Comparison of ENCODE assay signal across 10 cellular contexts in the genomic region with DNA sequence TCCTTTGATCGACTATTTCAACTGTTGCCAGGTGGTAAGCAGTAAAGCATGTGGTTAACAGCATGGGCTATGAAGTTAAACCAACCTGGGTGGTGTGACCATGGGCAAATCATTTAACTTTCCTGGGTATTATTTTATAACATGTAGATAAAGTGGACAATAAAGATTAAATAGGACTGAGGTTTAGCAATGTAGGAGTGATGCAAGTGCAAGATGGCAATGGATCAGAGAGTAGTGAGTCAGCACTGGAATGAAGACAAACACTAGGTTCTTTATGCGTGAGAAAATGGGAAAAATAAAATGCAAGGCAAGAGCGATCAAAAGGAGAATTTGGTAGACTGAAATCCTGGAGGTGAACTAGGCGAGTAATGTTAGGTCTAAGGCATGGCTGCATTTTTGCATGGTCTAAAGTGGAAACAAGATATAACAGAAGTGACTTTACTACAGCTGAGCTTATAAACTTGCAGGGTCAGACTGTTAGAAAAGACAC.
DNase-seq lines count a peak whose midpoint lies in the region; ATAC-seq and FAIRE-seq lines count a peak whose summit lies in the region.
"Had no signal": no experiment of that assay in that cellular context is flagged by ENCODE, and none has a peak within 500 bp of the region (broad histone marks: within the 10 kb centered on the region; RNA-seq: fewer than 3 reads in every experiment).

No MANE protein-coding gene starts in this region.

- no peak overlapping the region for H3K4me2 ChIP-seq in mesenchymal stem cell (ENCODE audit: low read length, poor library complexity, severe bottlenecking)

- no peaks in the 10 kb centered on the region for H3K27me3 ChIP-seq in mesenchymal stem cell (ENCODE audit: control insufficient read depth in 1 of 2, insufficient read depth in 1 of 2, low read length in 2 of 2)
- H3K27me3 ChIP-seq: ascending aorta had no signal

- H3K27ac ChIP-seq in mesenchymal stem cell (ENCODE audit: low read length, poor library complexity, severe bottlenecking): peak overlapping the region; percentile 80

- H2AK5ac ChIP-seq in mesenchymal stem cell (ENCODE audit: low read length, severe bottlenecking): no peak overlapping the region

- in situ Hi-C loops in ACHN (cut with HindIII; ENCODE audit: low pct_ligation_motif_present, low pct_unique_long_range_greater_than_20kb, low sequenced_read_pairs): no loop called here

- H3K36me3 ChIP-seq in mesenchymal stem cell (ENCODE audit: control insufficient read depth in 1 of 2, insufficient read depth in 2 of 2, low read depth in 1 of 2, low read length in 2 of 2): no peaks in the 10 kb centered on the region
- H3K36me3 ChIP-seq: ascending aorta had no signal

- DNase-seq in ACHN (peak; percentile 75), LHCN-M2 (ENCODE audit: low read depth) (peak; percentile 84), mesenchymal stem cell (peak; percentile 85), NCI-H2081 (lab: John Stamatoyannopoulos, UW) (no peak), DMS79 treated with DMSO at 0.1 percent for 48 hours (lab: John Stamatoyannopoulos, UW) (no peak)
- DNase-seq: CD4-positive, alpha-beta memory T cell had no signal

- H4K91ac ChIP-seq in mesenchymal stem cell (ENCODE audit: low read length): no peak overlapping the region

- no peak overlapping the region for H3K14ac ChIP-seq in mesenchymal stem cell (ENCODE audit: low read length in 2 of 2)

- ATAC-seq in GM18502 (IDR thresholded peaks at IDR 0.05; ENCODE audit: poor library complexity, unreplicated experiment) (no peak), HG03571 (IDR thresholded peaks at IDR 0.05; ENCODE audit: unreplicated experiment) (no peak)

- no peak overlapping the region for H2BK12ac ChIP-seq in mesenchymal stem cell (ENCODE audit: low read length in 2 of 2)

- no peak overlapping the region for H3K18ac ChIP-seq in mesenchymal stem cell (ENCODE audit: low read depth in 1 of 2, low read length in 2 of 2)

- H3K4ac ChIP-seq in mesenchymal stem cell (ENCODE audit: low read depth in 1 of 2, low read length in 2 of 2): no peak overlapping the region

- 63% methylated on average over 4 of the region's 4 CpGs for WGBS in mesenchymal stem cell

- H3K9me3 ChIP-seq in mesenchymal stem cell (ENCODE audit: control insufficient read depth, low read length): no peaks in the 10 kb centered on the region
- H3K9me3 ChIP-seq: ascending aorta had no signal

- H2BK15ac ChIP-seq in mesenchymal stem cell (ENCODE audit: low read depth, poor library complexity, severe bottlenecking): no peak overlapping the region

- no peak overlapping the region for H4K8ac ChIP-seq in mesenchymal stem cell (ENCODE audit: low read length)

- peak; percentile 92 for FAIRE-seq in colon (lab: Jason Lieb, UNC)

- H2BK120ac ChIP-seq in mesenchymal stem cell (ENCODE audit: low read depth, low read length): no peak overlapping the region

- H2BK5ac ChIP-seq in mesenchymal stem cell (ENCODE audit: low read depth, low read length, poor library complexity, severe bottlenecking): no peak overlapping the region

- H3K23ac ChIP-seq in mesenchymal stem cell (ENCODE audit: low read length in 2 of 2): no peak overlapping the region

- no peak overlapping the region for H3K4me3 ChIP-seq in mesenchymal stem cell (ENCODE audit: insufficient read depth in 1 of 2, low read depth in 1 of 2, low read length in 2 of 2)
- H3K4me3 ChIP-seq: ascending aorta had no signal

- peak overlapping the region; percentile 48 for H3K9ac ChIP-seq in mesenchymal stem cell (ENCODE audit: low read length)

- no peak overlapping the region for H2AFZ ChIP-seq in mesenchymal stem cell (ENCODE audit: low read depth, low read length)

- peaks cover 4% of the 10 kb centered on the region for H3K4me1 ChIP-seq in mesenchymal stem cell (ENCODE audit: control insufficient read depth, insufficient read depth, low read depth, low read length)

- no peaks in the 10 kb centered on the region for H3K79me1 ChIP-seq in mesenchymal stem cell (replicated peaks; ENCODE audit: low read length, poor library complexity, severe bottlenecking)

Comparison
In these comparisons a context has a peak if more than half of its experiments do, and no peak if none do; other contexts are left out.
1. DNase-seq: peak in ACHN (single experiment), LHCN-M2 (single experiment) and mesenchymal stem cell (single experiment); none in NCI-H2081 (0 of 2) and DMS79 treated with DMSO at 0.1 percent for 48 hours (single experiment).